19 cellular contexts compared by ENCODE assay signal in the genomic region with DNA sequence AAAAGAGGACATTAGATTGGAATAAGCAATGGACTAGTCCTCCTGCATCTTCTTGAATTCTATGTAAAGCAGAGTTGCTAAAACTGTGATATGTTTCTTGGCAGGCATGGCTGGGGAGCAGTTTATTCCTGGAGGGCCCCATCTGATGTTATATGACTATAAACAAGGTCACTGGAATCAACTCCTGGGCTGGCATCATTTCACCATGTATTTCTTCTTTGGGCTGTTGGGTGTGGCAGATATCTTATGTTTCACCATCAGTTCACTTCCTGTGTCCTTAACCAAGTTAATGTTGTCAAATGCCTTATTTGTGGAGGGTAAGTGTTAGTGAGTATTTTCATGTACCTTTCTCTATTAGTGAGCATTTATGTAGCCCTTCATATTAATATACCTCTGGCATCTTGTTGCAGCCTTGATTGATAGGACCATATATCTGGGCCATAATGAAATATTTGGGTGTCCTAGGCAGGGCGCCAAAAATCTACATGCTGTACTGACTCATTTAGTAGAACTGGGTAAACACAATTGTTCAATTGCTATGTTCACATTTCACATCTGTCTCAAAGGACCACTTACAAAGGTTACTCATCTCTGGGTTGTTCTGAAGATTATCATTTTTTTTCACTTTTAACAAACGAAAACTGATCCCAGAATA. TPM values are rescaled to one million over a fixed set of nuclear protein-coding genes. Genes with fewer than 3 reads are reported as not detected.
DNase-seq lines count a peak whose midpoint lies in the region; ATAC-seq, FAIRE-seq and TF ChIP-seq lines count a peak whose summit lies in the region.
"Had no signal": no experiment of that assay in that cellular context is flagged by ENCODE, and none has a peak within 500 bp of the region (broad histone marks: within the 10 kb centered on the region; RNA-seq: fewer than 3 reads in every experiment).

No MANE protein-coding gene starts in this region.

- peaks cover 14% of the 10 kb centered on the region; the same call in 1 of the 2 replicates for H3F3A ChIP-seq in PC-9 (ENCODE audit: insufficient read depth, low read depth)

- no peaks in the 10 kb centered on the region for H4K20me1 ChIP-seq in PC-9 (ENCODE audit: insufficient read depth)

- DNase-seq in NCI-H345 (lab: John Stamatoyannopoulos, UW) (peak; percentile 2), NCI-H345 treated with DMSO at 0.1 percent for 48 hours (lab: John Stamatoyannopoulos, UW; ENCODE audit: unreplicated experiment) (no peak), PC-9 (peak; percentile 28 to 68), stromal cell of bone marrow (ENCODE audit: low read depth) (peak; percentile 86), DMS79 treated with DMSO at 0.1 percent for 48 hours (lab: John Stamatoyannopoulos, UW) (no peak), NAMALWA (ENCODE audit: low spot score) (no peak), frontal cortex (ENCODE audit: low spot score in 2 of 2) (no peak)
- DNase-seq: ACHN; activated CD8-positive, alpha-beta T cell treated with anti-CD3 and anti-CD28 coated beads for 36 hours; activated effector memory CD4-positive, alpha-beta T cell treated with Interleukin-2 at 50 U/mL for 16 hours; NCI-H446; stimulated activated CD4-positive, alpha-beta T cell treated with anti-CD3 and anti-CD28 coated beads, Interleukin-15, amount 100 ng/mL, for 24 hours had no signal

- H3K4me2 ChIP-seq in PC-9: no peak overlapping the region

- no peaks in the 10 kb centered on the region for H3K36me3 ChIP-seq in PC-9 (ENCODE audit: low read depth)
- H3K36me3 ChIP-seq: tibial artery had no signal

- H3K9me3 ChIP-seq in PC-9 (ENCODE audit: insufficient read depth, low read depth): no peaks in the 10 kb centered on the region
- H3K9me3 ChIP-seq: tibial artery had no signal

- BruUV-seq in PC-9 (replicated peaks; lab: Mats Ljungman, UMichigan): no TSS peak

- no peak overlapping the region for H3K27ac ChIP-seq in PC-9
- H3K27ac ChIP-seq: parathyroid adenoma, tibial artery had no signal

- peak; percentile 71 for ATAC-seq in esophagus mucosa
- ATAC-seq: activated CD8-positive, alpha-beta T cell treated with anti-CD3 and anti-CD28 coated beads for 36 hours; GM12878 had no signal

- no peak for FAIRE-seq in frontal cortex (lab: Jason Lieb, UNC)
- FAIRE-seq: GM12878, H1, RCC 7860 had no signal

- POLR2A ChIA-PET in PC-9 (lab: Charles Lee; ENCODE audit: unreplicated experiment): no interaction called here

- H3K27me3 ChIP-seq in PC-9 (ENCODE audit: insufficient read depth, low read depth): no peaks in the 10 kb centered on the region
- H3K27me3 ChIP-seq: tibial artery had no signal

- H3K4me3 ChIP-seq in PC-9: no peak overlapping the region
- H3K4me3 ChIP-seq: GM12878, tibial artery had no signal

- peaks cover 16% of the 10 kb centered on the region for H3K4me1 ChIP-seq in PC-9 (replicated peaks; ENCODE audit: insufficient read depth)
- H3K4me1 ChIP-seq: parathyroid adenoma had no signal

- H3K9me2 ChIP-seq in PC-9 (ENCODE audit: insufficient read depth): no peaks in the 10 kb centered on the region

- TF ChIP-seq CTCF in PC-9 (conservative IDR thresholded peaks at IDR 0.05): no peak

- H3K79me2 ChIP-seq in PC-9 (ENCODE audit: low read depth): no peaks in the 10 kb centered on the region
- H3K79me2 ChIP-seq: parathyroid adenoma had no signal

- intact Hi-C loops in PC-9 (cut with micrococcal nuclease; ENCODE audit: unreplicated experiment): no loop called here

- CTCF ChIA-PET in PC-9 (lab: Charles Lee): no interaction called here

- no peak overlapping the region for H2AFZ ChIP-seq in PC-9
- H2AFZ ChIP-seq: parathyroid adenoma had no signal

RNA-seq across cellular contexts. Expression of a gene that starts 52.6 kb away (rescaled TPM):
- not detected in 2 replicates for total RNA-seq in PC-9 (2021)
- not detected for total RNA-seq in esophagus mucosa
- total RNA-seq in frontal cortex: not detected
- total RNA-seq: H1, mesothelial cell of epicardium had no signal

Comparison
In these comparisons a context has a peak if more than half of its experiments do, and no peak if none do; other contexts are left out.
1. DNase-seq: peak in NCI-H345 (single experiment), PC-9 (2 of 2) and stromal cell of bone marrow (single experiment); none in NCI-H345 treated with DMSO at 0.1 percent for 48 hours (single experiment), DMS79 treated with DMSO at 0.1 percent for 48 hours (single experiment), NAMALWA (single experiment) and frontal cortex (0 of 2).